11 cellular contexts compared by ENCODE assay signal in the genomic region with DNA sequence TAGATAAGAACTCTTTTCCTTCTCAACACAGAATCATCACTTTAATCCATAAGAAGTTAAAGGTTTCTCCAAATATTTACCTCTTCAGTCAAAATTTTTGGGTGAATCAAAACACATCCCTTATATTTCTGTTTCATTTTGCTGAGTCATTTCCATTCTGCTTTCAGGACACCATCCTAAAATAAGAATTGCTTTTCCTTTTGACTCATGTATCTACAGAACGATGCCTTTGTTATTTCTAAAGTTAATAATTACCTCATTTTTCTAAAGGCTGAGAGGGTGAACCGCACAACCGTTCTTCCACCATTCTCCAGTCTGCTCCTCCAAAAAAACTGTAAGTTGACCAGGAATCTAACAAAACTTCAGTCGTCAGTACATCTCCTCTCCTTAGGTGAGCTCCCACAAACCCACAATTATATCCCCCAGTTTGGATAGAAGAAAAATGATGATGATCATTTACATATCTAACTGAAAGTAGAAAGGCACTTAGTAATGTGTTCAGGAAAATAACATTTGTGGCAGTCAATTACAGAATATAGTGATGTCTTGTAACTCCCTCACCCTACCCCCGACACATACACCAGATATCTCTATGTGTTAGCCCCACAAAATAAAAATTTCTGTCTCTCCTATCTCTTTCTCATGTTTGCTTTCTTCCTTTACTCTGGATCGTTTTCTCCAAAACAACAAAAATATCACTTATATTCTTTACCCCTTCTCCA.
DNase-seq lines count a peak whose midpoint lies in the region; ATAC-seq and TF ChIP-seq lines count a peak whose summit lies in the region.
"Had no signal": no experiment of that assay in that cellular context is flagged by ENCODE, and none has a peak within 500 bp of the region (broad histone marks: within the 10 kb centered on the region; RNA-seq: fewer than 3 reads in every experiment).

No MANE protein-coding gene starts in this region.

- peak; percentile 98 for ATAC-seq in GM18508 (IDR thresholded peaks at IDR 0.05; ENCODE audit: insufficient read depth, unreplicated experiment)
- peak; percentile 84 for ATAC-seq in GM21526 (IDR thresholded peaks at IDR 0.05; ENCODE audit: low FRiP score, unreplicated experiment)
- peak; percentile 91 for ATAC-seq in HG03135 (IDR thresholded peaks at IDR 0.05; ENCODE audit: unreplicated experiment)

- no peaks in the 10 kb centered on the region for H3K4me1 ChIP-seq in GM23248 (ENCODE audit: insufficient read depth)
- H3K4me1 ChIP-seq: parathyroid adenoma had no signal

- no peak overlapping the region for H3K27ac ChIP-seq in GM23248
- H3K27ac ChIP-seq: parathyroid adenoma had no signal

- DNase-seq in epithelial cell of proximal tubule (ENCODE audit: low read depth), result peak; percentile 41
- DNase-seq in iPS-NIHi11 (ENCODE audit: low spot score), result no peak
- DNase-seq in head of caudate nucleus, result no peak
- DNase-seq in GM23248, result no peak
- DNase-seq in HPDE6-E6E7 (ENCODE audit: extremely low spot score), result no peak
- DNase-seq: activated effector memory CD4-positive, alpha-beta T cell treated with Interleukin-2 at 50 U/mL for 16 hours; MG63 had no signal

- peak overlapping the region; percentile 5 for H3K4me3 ChIP-seq in epithelial cell of proximal tubule (ENCODE audit: low read depth, low read length)
- no peak overlapping the region for H3K4me3 ChIP-seq in GM23248
- H3K4me3 ChIP-seq: MG63 had no signal

- H3K27me3 ChIP-seq in GM23248 (replicated peaks; ENCODE audit: insufficient read depth), result no peaks in the 10 kb centered on the region
- H3K27me3 ChIP-seq: MG63 had no signal

- H3F3A ChIP-seq in GM23248 (ENCODE audit: insufficient read depth), result no peaks in the 10 kb centered on the region

- no peak overlapping the region; the same call in 1 of the 2 replicates for H2AFZ ChIP-seq in GM23248
- H2AFZ ChIP-seq: parathyroid adenoma had no signal

- intact Hi-C loops in head of caudate nucleus (cut with DNase I), result no loop called here

- 35% methylated on average over 6 of the region's 6 CpGs for WGBS in GM23248 (ENCODE audit: low coverage in 1 of 2, low lambda C conversion rate in 2 of 2, missing lambda C conversion rate in 2 of 2), 2 experiments

- no peak overlapping the region for H3K4me2 ChIP-seq in GM23248 (ENCODE audit: unreplicated experiment)

- in situ Hi-C loops in GM23248 (cut with MboI), result no loop called here

- no peak for TF ChIP-seq CTCF in epithelial cell of proximal tubule (conservative IDR thresholded peaks at IDR 0.05; ENCODE audit: low read depth, low read length)

- H3K79me2 ChIP-seq in GM23248 (ENCODE audit: insufficient read depth), result no peaks in the 10 kb centered on the region
- H3K79me2 ChIP-seq: parathyroid adenoma had no signal

- no peaks in the 10 kb centered on the region for H3K9me2 ChIP-seq in GM23248 (ENCODE audit: insufficient read depth)

- no peaks in the 10 kb centered on the region for H3K9me3 ChIP-seq in GM23248 (ENCODE audit: low read depth)
- H3K9me3 ChIP-seq: MG63 had no signal

- H3K9ac ChIP-seq in GM23248, result no peak overlapping the region
- H3K9ac ChIP-seq: parathyroid adenoma had no signal

- no peaks in the 10 kb centered on the region for H4K20me1 ChIP-seq in GM23248 (ENCODE audit: insufficient read depth)

- H3K36me3 ChIP-seq in GM23248 (ENCODE audit: low read depth), result no peaks in the 10 kb centered on the region
- H3K36me3 ChIP-seq: MG63 had no signal
